ENCODE assay signal across 1 cellular context in the genomic region with DNA sequence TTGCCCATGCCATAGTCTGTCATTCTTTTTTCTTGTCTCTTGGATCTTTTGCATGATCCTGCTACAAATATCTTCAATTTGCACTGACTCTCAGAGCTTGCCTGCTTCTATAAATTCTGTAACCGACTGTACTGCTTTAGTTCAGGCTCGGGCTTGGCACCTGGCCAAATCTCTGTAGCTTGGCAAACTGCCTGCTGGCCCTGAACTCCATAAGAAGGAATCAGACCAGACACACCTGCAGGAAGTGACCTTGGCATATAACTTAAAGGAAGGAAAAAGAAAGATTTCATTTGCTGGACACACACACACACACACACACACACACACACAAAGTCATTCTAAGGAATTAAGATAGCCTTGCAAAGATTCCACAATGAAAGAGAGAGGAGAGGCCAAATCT.
TF ChIP-seq lines count a peak whose summit lies in the region.

No MANE protein-coding gene starts in this region.

TF ChIP-seq in K562, 482 proteins besides CTCF, POLR2A, EP300 and RAD21 (continued from another document):
- TF ChIP-seq, protein P1, sequence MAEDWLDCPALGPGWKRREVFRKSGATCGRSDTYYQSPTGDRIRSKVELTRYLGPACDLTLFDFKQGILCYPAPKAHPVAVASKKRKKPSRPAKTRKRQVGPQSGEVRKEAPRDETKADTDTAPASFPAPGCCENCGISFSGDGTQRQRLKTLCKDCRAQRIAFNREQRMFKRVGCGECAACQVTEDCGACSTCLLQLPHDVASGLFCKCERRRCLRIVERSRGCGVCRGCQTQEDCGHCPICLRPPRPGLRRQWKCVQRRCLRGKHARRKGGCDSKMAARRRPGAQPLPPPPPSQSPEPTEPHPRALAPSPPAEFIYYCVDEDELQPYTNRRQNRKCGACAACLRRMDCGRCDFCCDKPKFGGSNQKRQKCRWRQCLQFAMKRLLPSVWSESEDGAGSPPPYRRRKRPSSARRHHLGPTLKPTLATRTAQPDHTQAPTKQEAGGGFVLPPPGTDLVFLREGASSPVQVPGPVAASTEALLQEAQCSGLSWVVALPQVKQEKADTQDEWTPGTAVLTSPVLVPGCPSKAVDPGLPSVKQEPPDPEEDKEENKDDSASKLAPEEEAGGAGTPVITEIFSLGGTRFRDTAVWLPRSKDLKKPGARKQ (CRISPR knock-in tag; IDR thresholded peaks at IDR 0.05), result no peak
- TF ChIP-seq HOXB6 (CRISPR knock-in tag; IDR thresholded peaks at IDR 0.05; ENCODE audit: borderline replicate concordance) (no peak), NFIX (CRISPR knock-in tag; IDR thresholded peaks at IDR 0.05; ENCODE audit: low read depth) (peak; percentile 47; the same call in 1 of the 2 replicates), MYC (IDR thresholded peaks at IDR 0.05; ENCODE audit: low read depth, low read length) (no peak), MYC (CRISPR knock-in tag; IDR thresholded peaks at IDR 0.05; ENCODE audit: borderline replicate concordance, low read depth) (no peak)
- TF ChIP-seq, protein P2, sequence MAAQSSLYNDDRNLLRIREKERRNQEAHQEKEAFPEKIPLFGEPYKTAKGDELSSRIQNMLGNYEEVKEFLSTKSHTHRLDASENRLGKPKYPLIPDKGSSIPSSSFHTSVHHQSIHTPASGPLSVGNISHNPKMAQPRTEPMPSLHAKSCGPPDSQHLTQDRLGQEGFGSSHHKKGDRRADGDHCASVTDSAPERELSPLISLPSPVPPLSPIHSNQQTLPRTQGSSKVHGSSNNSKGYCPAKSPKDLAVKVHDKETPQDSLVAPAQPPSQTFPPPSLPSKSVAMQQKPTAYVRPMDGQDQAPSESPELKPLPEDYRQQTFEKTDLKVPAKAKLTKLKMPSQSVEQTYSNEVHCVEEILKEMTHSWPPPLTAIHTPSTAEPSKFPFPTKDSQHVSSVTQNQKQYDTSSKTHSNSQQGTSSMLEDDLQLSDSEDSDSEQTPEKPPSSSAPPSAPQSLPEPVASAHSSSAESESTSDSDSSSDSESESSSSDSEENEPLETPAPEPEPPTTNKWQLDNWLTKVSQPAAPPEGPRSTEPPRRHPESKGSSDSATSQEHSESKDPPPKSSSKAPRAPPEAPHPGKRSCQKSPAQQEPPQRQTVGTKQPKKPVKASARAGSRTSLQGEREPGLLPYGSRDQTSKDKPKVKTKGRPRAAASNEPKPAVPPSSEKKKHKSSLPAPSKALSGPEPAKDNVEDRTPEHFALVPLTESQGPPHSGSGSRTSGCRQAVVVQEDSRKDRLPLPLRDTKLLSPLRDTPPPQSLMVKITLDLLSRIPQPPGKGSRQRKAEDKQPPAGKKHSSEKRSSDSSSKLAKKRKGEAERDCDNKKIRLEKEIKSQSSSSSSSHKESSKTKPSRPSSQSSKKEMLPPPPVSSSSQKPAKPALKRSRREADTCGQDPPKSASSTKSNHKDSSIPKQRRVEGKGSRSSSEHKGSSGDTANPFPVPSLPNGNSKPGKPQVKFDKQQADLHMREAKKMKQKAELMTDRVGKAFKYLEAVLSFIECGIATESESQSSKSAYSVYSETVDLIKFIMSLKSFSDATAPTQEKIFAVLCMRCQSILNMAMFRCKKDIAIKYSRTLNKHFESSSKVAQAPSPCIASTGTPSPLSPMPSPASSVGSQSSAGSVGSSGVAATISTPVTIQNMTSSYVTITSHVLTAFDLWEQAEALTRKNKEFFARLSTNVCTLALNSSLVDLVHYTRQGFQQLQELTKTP (IDR thresholded peaks at IDR 0.05; ENCODE audit: low read depth in 1 of 2, partially characterized antibody in 2 of 2), result no peak
- TF ChIP-seq, protein P3, sequence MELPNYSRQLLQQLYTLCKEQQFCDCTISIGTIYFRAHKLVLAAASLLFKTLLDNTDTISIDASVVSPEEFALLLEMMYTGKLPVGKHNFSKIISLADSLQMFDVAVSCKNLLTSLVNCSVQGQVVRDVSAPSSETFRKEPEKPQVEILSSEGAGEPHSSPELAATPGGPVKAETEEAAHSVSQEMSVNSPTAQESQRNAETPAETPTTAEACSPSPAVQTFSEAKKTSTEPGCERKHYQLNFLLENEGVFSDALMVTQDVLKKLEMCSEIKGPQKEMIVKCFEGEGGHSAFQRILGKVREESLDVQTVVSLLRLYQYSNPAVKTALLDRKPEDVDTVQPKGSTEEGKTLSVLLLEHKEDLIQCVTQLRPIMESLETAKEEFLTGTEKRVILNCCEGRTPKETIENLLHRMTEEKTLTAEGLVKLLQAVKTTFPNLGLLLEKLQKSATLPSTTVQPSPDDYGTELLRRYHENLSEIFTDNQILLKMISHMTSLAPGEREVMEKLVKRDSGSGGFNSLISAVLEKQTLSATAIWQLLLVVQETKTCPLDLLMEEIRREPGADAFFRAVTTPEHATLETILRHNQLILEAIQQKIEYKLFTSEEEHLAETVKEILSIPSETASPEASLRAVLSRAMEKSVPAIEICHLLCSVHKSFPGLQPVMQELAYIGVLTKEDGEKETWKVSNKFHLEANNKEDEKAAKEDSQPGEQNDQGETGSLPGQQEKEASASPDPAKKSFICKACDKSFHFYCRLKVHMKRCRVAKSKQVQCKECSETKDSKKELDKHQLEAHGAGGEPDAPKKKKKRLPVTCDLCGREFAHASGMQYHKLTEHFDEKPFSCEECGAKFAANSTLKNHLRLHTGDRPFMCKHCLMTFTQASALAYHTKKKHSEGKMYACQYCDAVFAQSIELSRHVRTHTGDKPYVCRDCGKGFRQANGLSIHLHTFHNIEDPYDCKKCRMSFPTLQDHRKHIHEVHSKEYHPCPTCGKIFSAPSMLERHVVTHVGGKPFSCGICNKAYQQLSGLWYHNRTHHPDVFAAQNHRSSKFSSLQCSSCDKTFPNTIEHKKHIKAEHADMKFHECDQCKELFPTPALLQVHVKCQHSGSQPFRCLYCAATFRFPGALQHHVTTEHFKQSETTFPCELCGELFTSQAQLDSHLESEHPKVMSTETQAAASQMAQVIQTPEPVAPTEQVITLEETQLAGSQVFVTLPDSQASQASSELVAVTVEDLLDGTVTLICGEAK (IDR thresholded peaks at IDR 0.05), result no peak
- TF ChIP-seq, protein P3 (CRISPR knock-in tag; IDR thresholded peaks at IDR 0.05), result no peak
- TF ChIP-seq, protein P4, sequence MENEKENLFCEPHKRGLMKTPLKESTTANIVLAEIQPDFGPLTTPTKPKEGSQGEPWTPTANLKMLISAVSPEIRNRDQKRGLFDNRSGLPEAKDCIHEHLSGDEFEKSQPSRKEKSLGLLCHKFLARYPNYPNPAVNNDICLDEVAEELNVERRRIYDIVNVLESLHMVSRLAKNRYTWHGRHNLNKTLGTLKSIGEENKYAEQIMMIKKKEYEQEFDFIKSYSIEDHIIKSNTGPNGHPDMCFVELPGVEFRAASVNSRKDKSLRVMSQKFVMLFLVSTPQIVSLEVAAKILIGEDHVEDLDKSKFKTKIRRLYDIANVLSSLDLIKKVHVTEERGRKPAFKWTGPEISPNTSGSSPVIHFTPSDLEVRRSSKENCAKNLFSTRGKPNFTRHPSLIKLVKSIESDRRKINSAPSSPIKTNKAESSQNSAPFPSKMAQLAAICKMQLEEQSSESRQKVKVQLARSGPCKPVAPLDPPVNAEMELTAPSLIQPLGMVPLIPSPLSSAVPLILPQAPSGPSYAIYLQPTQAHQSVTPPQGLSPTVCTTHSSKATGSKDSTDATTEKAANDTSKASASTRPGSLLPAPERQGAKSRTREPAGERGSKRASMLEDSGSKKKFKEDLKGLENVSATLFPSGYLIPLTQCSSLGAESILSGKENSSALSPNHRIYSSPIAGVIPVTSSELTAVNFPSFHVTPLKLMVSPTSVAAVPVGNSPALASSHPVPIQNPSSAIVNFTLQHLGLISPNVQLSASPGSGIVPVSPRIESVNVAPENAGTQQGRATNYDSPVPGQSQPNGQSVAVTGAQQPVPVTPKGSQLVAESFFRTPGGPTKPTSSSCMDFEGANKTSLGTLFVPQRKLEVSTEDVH (IDR thresholded peaks at IDR 0.05; ENCODE audit: low read depth, partially characterized antibody), result no peak
